Comparison of ENCODE assay signal across 28 cellular contexts in the genomic region with DNA sequence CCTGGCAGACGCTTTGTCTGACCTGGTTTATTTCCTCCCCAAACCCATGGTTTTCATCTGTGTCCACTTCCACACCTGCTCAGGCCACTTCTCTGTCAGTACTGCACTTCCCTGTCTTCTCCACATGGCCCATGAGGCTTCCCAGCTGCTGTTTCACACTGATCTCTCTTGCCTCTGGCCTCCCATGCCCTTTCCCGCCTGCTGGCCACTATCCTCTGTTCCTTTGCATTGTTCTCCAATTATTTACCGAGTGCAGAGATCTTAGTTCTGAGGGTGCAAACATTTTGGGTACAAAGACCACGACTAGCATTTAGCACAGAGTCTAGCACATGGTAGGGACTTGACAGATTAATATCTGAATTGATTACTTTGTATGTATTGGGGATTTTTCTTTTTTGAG.
"Had no signal": no experiment of that assay in that cellular context is flagged by ENCODE, and none has a peak within 500 bp of the region (broad histone marks: within the 10 kb centered on the region; RNA-seq: fewer than 3 reads in every experiment).

No MANE protein-coding gene starts in this region.

- H3K27ac ChIP-seq: adrenal gland, body of pancreas, colonic mucosa, foreskin keratinocyte, gastrocnemius medialis, heart left ventricle had no signal

- DNase-seq: activated B cell treated with CpG ODN at 0.5 μM for 24 hours; activated CD4-positive, alpha-beta T cell treated with anti-CD3 and anti-CD28 coated beads for 48 hours; activated CD4-positive, alpha-beta T cell treated with anti-CD3 and anti-CD28 coated beads, Interleukin-2, amount 50 U/mL, for 1 hour; activated CD4-positive, alpha-beta T cell treated with anti-CD3 and anti-CD28 coated beads, Interleukin-2, amount 50 U/mL, for 48 hours; activated CD8-positive, alpha-beta memory T cell treated with anti-CD3 and anti-CD28 coated beads for 24 hours; activated CD8-positive, alpha-beta T cell treated with anti-CD3 and anti-CD28 coated beads for 36 hours; activated effector memory CD4-positive, alpha-beta T cell treated with anti-CD3 and anti-CD28 coated beads, Interleukin-2, amount 50 U/mL, for 16 hours; activated naive CD4-positive, alpha-beta T cell treated with anti-CD3 and anti-CD28 coated beads for 36 hours; activated naive CD8-positive, alpha-beta T cell treated with anti-CD3 and anti-CD28 coated beads for 36 hours; activated naive CD8-positive, alpha-beta T cell treated with anti-CD3 and anti-CD28 coated beads, Interleukin-2, amount 50 U/mL, for 24 hours; activated T-cell treated with anti-CD3 and anti-CD28 coated beads, Interleukin-2, amount 50 U/mL, for 4 hours; adrenal gland; amygdala; aorta; body of pancreas; central memory CD4-positive, alpha-beta T cell; cerebellar nuclear complex; colonic mucosa; effector CD8-positive, alpha-beta T cell; foreskin keratinocyte; gastrocnemius medialis; glutamatergic neuron; heart left ventricle had no signal

- H3K4me1 Mint-ChIP-seq: activated B cell treated with CpG ODN at 0.5 μM for 24 hours; activated naive CD4-positive, alpha-beta T cell treated with anti-CD3 and anti-CD28 coated beads, Interleukin-2, amount 50 U/mL, for 24 hours; activated naive CD8-positive, alpha-beta T cell treated with anti-CD3 and anti-CD28 coated beads for 36 hours; activated naive CD8-positive, alpha-beta T cell treated with anti-CD3 and anti-CD28 coated beads, Interleukin-2, amount 50 U/mL, for 24 hours had no signal

- H3K9me3 ChIP-seq: adrenal gland, body of pancreas, colonic mucosa, gastrocnemius medialis, heart left ventricle had no signal

- H3K4me3 Mint-ChIP-seq: activated B cell treated with CpG ODN at 0.5 μM for 24 hours; activated CD8-positive, alpha-beta T cell treated with anti-CD3 and anti-CD28 coated beads for 36 hours; activated naive CD4-positive, alpha-beta T cell treated with anti-CD3 and anti-CD28 coated beads for 36 hours; activated naive CD4-positive, alpha-beta T cell treated with anti-CD3 and anti-CD28 coated beads, Interleukin-2, amount 50 U/mL, for 24 hours; activated naive CD8-positive, alpha-beta T cell treated with anti-CD3 and anti-CD28 coated beads for 36 hours; activated naive CD8-positive, alpha-beta T cell treated with anti-CD3 and anti-CD28 coated beads, Interleukin-2, amount 50 U/mL, for 24 hours; activated T-cell treated with anti-CD3 and anti-CD28 coated beads, Interleukin-2, amount 50 U/mL, for 4 hours; activated T-helper 1 cell treated with anti-CD3 and anti-CD28 coated beads, Interleukin-12 subunit alpha, Interleukin-12 subunit beta, Interleukin-2, Interleukin-4 antibody, amounts not matched to agents 30 ng/mL and 10 ng/mL and 1 ng/mL, durations not matched to agents 14 hours and 24 hours and 36 hours had no signal

- H3K36me3 ChIP-seq: adrenal gland, colonic mucosa, gastrocnemius medialis, heart left ventricle had no signal

- H3K4me3 ChIP-seq: adrenal gland, body of pancreas, colonic mucosa, gastrocnemius medialis, heart left ventricle had no signal

- ATAC-seq: activated CD4-positive, CD25-positive, alpha-beta regulatory T cell treated with anti-CD3 and anti-CD28 coated beads, Interleukin-2, amount 50 U/mL, for 24 hours; activated CD8-positive, alpha-beta T cell treated with anti-CD3 and anti-CD28 coated beads for 36 hours; activated naive CD8-positive, alpha-beta T cell treated with anti-CD3 and anti-CD28 coated beads, Interleukin-2, amount 50 U/mL, for 24 hours; activated T-cell treated with anti-CD3 and anti-CD28 coated beads, Interleukin-2, amount 50 U/mL, for 4 hours; body of pancreas; esophagus mucosa; foreskin keratinocyte; gastrocnemius medialis; heart left ventricle had no signal

- H3K9me3 Mint-ChIP-seq: activated B cell treated with CpG ODN at 0.5 μM for 24 hours; activated CD8-positive, alpha-beta T cell treated with anti-CD3 and anti-CD28 coated beads for 36 hours; activated naive CD4-positive, alpha-beta T cell treated with anti-CD3 and anti-CD28 coated beads for 36 hours; activated naive CD4-positive, alpha-beta T cell treated with anti-CD3 and anti-CD28 coated beads, Interleukin-2, amount 50 U/mL, for 24 hours; activated naive CD8-positive, alpha-beta T cell treated with anti-CD3 and anti-CD28 coated beads for 36 hours; activated naive CD8-positive, alpha-beta T cell treated with anti-CD3 and anti-CD28 coated beads, Interleukin-2, amount 50 U/mL, for 24 hours; activated T-cell treated with anti-CD3 and anti-CD28 coated beads, Interleukin-2, amount 50 U/mL, for 4 hours; activated T-helper 1 cell treated with anti-CD3 and anti-CD28 coated beads, Interleukin-12 subunit alpha, Interleukin-12 subunit beta, Interleukin-2, Interleukin-4 antibody, amounts not matched to agents 30 ng/mL and 10 ng/mL and 1 ng/mL, durations not matched to agents 14 hours and 24 hours and 36 hours; activated T-helper 2 cell treated with anti-CD3 and anti-CD28 coated beads, Interferon-gamma antibody, Interleukin-2, Interleukin-4, amounts not matched to agents 10 μg/mL and 5 μg/mL and 100 μg/mL, durations not matched to agents 14 hours and 24 hours and 36 hours had no signal

- H3K27me3 Mint-ChIP-seq: activated B cell treated with CpG ODN at 0.5 μM for 24 hours; activated CD8-positive, alpha-beta T cell treated with anti-CD3 and anti-CD28 coated beads for 36 hours; activated naive CD8-positive, alpha-beta T cell treated with anti-CD3 and anti-CD28 coated beads for 36 hours had no signal

- H3K4me1 ChIP-seq: adrenal gland, body of pancreas, colonic mucosa, foreskin keratinocyte, gastrocnemius medialis, heart left ventricle had no signal

- H3K27me3 ChIP-seq: adrenal gland, body of pancreas, colonic mucosa, foreskin keratinocyte, gastrocnemius medialis, heart left ventricle had no signal

- H3K36me3 Mint-ChIP-seq: activated naive CD4-positive, alpha-beta T cell treated with anti-CD3 and anti-CD28 coated beads, Interleukin-2, amount 50 U/mL, for 24 hours; activated naive CD8-positive, alpha-beta T cell treated with anti-CD3 and anti-CD28 coated beads for 36 hours had no signal

- H3K27ac Mint-ChIP-seq: activated B cell treated with CpG ODN at 0.5 μM for 24 hours; activated CD8-positive, alpha-beta T cell treated with anti-CD3 and anti-CD28 coated beads for 36 hours; activated naive CD4-positive, alpha-beta T cell treated with anti-CD3 and anti-CD28 coated beads for 36 hours; activated naive CD4-positive, alpha-beta T cell treated with anti-CD3 and anti-CD28 coated beads, Interleukin-2, amount 50 U/mL, for 24 hours; activated naive CD8-positive, alpha-beta T cell treated with anti-CD3 and anti-CD28 coated beads for 36 hours; activated naive CD8-positive, alpha-beta T cell treated with anti-CD3 and anti-CD28 coated beads, Interleukin-2, amount 50 U/mL, for 24 hours; activated T-helper 1 cell treated with anti-CD3 and anti-CD28 coated beads, Interleukin-12 subunit alpha, Interleukin-12 subunit beta, Interleukin-2, Interleukin-4 antibody, amounts not matched to agents 30 ng/mL and 10 ng/mL and 1 ng/mL, durations not matched to agents 14 hours and 24 hours and 36 hours; activated T-helper 2 cell treated with anti-CD3 and anti-CD28 coated beads, Interferon-gamma antibody, Interleukin-2, Interleukin-4, amounts not matched to agents 10 μg/mL and 5 μg/mL and 100 μg/mL, durations not matched to agents 14 hours and 24 hours and 36 hours had no signal
